Comparison of ENCODE assay signal across 17 cellular contexts in the genomic region with DNA sequence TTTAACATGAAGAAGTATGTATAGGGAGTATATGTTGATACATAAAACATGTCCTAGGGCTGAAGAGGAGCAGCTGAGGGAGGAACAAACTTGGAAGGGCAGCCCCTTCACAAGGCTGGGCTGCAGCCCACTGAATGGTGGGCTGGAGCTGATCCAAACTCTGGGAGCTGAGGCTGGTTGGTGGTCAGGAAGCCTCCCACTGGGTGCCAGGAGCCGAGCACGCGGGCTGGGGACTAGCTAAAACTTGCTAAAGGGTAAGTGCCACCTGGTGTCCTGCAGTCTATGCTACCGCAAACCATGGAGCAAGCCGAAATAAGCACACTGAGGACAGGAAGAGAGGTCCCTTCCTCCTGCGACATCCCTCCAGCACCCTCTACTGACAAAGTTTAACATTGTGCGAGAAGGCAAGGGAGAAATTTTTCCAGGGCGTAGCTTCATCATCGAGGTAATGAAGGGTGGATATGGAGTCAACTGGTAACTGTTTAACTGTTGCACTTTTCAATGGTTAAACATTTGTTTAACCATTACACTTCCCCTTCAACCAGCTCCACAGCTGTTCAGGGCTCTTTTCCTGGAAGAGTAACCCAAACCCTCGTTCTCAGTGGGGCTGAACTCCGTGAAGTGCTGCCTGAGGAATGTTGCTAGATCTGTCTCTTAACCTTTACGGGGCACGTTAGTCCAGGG. TPM values are rescaled to one million over a fixed set of nuclear protein-coding genes. Genes with fewer than 3 reads are reported as not detected.
DNase-seq lines count a peak whose midpoint lies in the region; ATAC-seq, FAIRE-seq and TF ChIP-seq lines count a peak whose summit lies in the region.
"Had no signal": no experiment of that assay in that cellular context is flagged by ENCODE, and none has a peak within 500 bp of the region (broad histone marks: within the 10 kb centered on the region; RNA-seq: fewer than 3 reads in every experiment).

No MANE protein-coding gene starts in this region.

- no peaks in the 10 kb centered on the region for H4K20me1 ChIP-seq in GM23338 (replicated peaks; ENCODE audit: insufficient read depth)

- H3K27ac Mint-ChIP-seq in GM23338 = no peak overlapping the region
- H3K27ac Mint-ChIP-seq: activated naive CD4-positive, alpha-beta T cell treated with anti-CD3 and anti-CD28 coated beads, Interleukin-2, amount 50 U/mL, for 24 hours; brain had no signal

- in situ Hi-C loops in ACHN (cut with HindIII; ENCODE audit: low pct_ligation_motif_present, low pct_unique_long_range_greater_than_20kb, low sequenced_read_pairs) = no loop called here

- H3K27me3 ChIP-seq in GM23338 (ENCODE audit: insufficient read depth) (no peaks in the 10 kb centered on the region), Peyer's patch (no peaks in the 10 kb centered on the region), kidney epithelial cell (ENCODE audit: control insufficient read depth, insufficient read depth, low read length) (no peaks in the 10 kb centered on the region), breast epithelium (no peaks in the 10 kb centered on the region)
- H3K27me3 ChIP-seq: ovary had no signal

- intact Hi-C loops in breast epithelium (cut with DNase I; ENCODE audit: low total_unique reads) = loop anchor here (5.0 kb wide), 1 partner anchor 916 kb away; no protein-coding TSS in a partner anchor

- no peaks in the 10 kb centered on the region for H3K9me3 Mint-ChIP-seq in GM23338
- H3K9me3 Mint-ChIP-seq: activated naive CD4-positive, alpha-beta T cell treated with anti-CD3 and anti-CD28 coated beads, Interleukin-2, amount 50 U/mL, for 24 hours had no signal

- ATAC-seq in GM23338 = peak; percentile 66

- TF ChIP-seq POLR2A in Peyer's patch (IDR thresholded peaks at IDR 0.05) (no peak), breast epithelium (IDR thresholded peaks at IDR 0.05) (no peak)

- no peak overlapping the region for H3K4me3 Mint-ChIP-seq in GM23338
- H3K4me3 Mint-ChIP-seq: activated naive CD4-positive, alpha-beta T cell treated with anti-CD3 and anti-CD28 coated beads, Interleukin-2, amount 50 U/mL, for 24 hours; brain had no signal

- FAIRE-seq in HTR-8/SVneo (lab: Jason Lieb, UNC) = no peak
- FAIRE-seq: islet of Langerhans had no signal

- no peaks in the 10 kb centered on the region for H3K79me2 ChIP-seq in GM23338 (replicated peaks; ENCODE audit: insufficient read depth)

- H3K9me2 ChIP-seq in GM23338 (ENCODE audit: insufficient read depth) = no peaks in the 10 kb centered on the region

- H3K4me1 ChIP-seq in GM23338 (ENCODE audit: insufficient read depth) (no peaks in the 10 kb centered on the region), Peyer's patch (peaks cover 0 to 10% (median 2%) of the 10 kb centered on the region in 4 donors), breast epithelium (no peaks in the 10 kb centered on the region)

- H3K36me3 ChIP-seq in GM23338 (ENCODE audit: insufficient read depth) (no peaks in the 10 kb centered on the region), Peyer's patch (no peaks in the 10 kb centered on the region), kidney epithelial cell (ENCODE audit: control insufficient read depth, insufficient read depth, low read length) (no peaks in the 10 kb centered on the region), breast epithelium (no peaks in the 10 kb centered on the region)
- H3K36me3 ChIP-seq: ovary had no signal

- DNase-seq in ACHN = peak; percentile 40
- DNase-seq in GM23338 (ENCODE audit: low spot score) = peak; percentile 68
- DNase-seq in Peyer's patch = no peak
- no peak for DNase-seq in kidney epithelial cell (ENCODE audit: low read depth)
- no peak for DNase-seq in AG20443 (ENCODE audit: low spot score)
- DNase-seq in HTR-8/SVneo (ENCODE audit: insufficient read length, low spot score) = no peak
- DNase-seq in ecto neural progenitor cell (ENCODE audit: low spot score) = no peak
- DNase-seq in breast epithelium (ENCODE audit: low spot score in 2 of 2) = no peak
- DNase-seq: effector CD4-positive, alpha-beta T cell; foreskin melanocyte; NCI-H2171; ovary; stimulated activated CD4-positive, alpha-beta T cell treated with anti-CD3 and anti-CD28 coated beads, Interleukin-12 subunit alpha, Interleukin-12 subunit beta, amount 100 ng/mL, for 4 hours had no signal

- no peaks in the 10 kb centered on the region for H3K27me3 Mint-ChIP-seq in GM23338 (ENCODE audit: insufficient read depth, low read depth, poor library complexity)
- H3K27me3 Mint-ChIP-seq: activated naive CD4-positive, alpha-beta T cell treated with anti-CD3 and anti-CD28 coated beads, Interleukin-2, amount 50 U/mL, for 24 hours had no signal

- H3K36me3 Mint-ChIP-seq in GM23338 (ENCODE audit: low read depth) = no peaks in the 10 kb centered on the region
- H3K36me3 Mint-ChIP-seq: activated naive CD4-positive, alpha-beta T cell treated with anti-CD3 and anti-CD28 coated beads, Interleukin-2, amount 50 U/mL, for 24 hours had no signal

- no peak overlapping the region for H2AFZ ChIP-seq in GM23338

- H3K27ac ChIP-seq in GM23338 (ENCODE audit: low read depth) = no peak overlapping the region
- H3K27ac ChIP-seq in Peyer's patch = peak overlapping the region in 3 of 4 donors; percentile 38 to 87 (median 76)
- H3K27ac ChIP-seq in breast epithelium = no peak overlapping the region
- H3K27ac ChIP-seq: ovary, VCaP had no signal

- H3K4me1 Mint-ChIP-seq in GM23338 = peaks cover 5% of the 10 kb centered on the region; the same call in 2 of the 3 replicates
- H3K4me1 Mint-ChIP-seq: activated naive CD4-positive, alpha-beta T cell treated with anti-CD3 and anti-CD28 coated beads, Interleukin-2, amount 50 U/mL, for 24 hours had no signal

- no peaks in the 10 kb centered on the region for H3F3A ChIP-seq in GM23338 (replicated peaks; ENCODE audit: low read depth)

- H3K4me3 ChIP-seq in GM23338 (no peak overlapping the region), Peyer's patch (peak overlapping the region in 1 of 4 donors; percentile 23), kidney epithelial cell (ENCODE audit: low read depth, low read length) (no peak overlapping the region), breast epithelium (no peak overlapping the region)
- H3K4me3 ChIP-seq: ovary had no signal

- H3K4me2 ChIP-seq in GM23338 = no peak overlapping the region

- TF ChIP-seq CTCF in GM23338 (conservative IDR thresholded peaks at IDR 0.05; ENCODE audit: low read depth in 2 of 2) (peak; percentile 64 to 79), Peyer's patch (IDR thresholded peaks at IDR 0.05) (peak in 3 of 6 experiments; percentile 58 to 65 (median 65)), kidney epithelial cell (IDR thresholded peaks at IDR 0.05; ENCODE audit: insufficient read depth, low read length, poor library complexity, severe bottlenecking) (peak; percentile 47), breast epithelium (IDR thresholded peaks at IDR 0.05) (no peak)

- no peaks in the 10 kb centered on the region for H3K9me3 ChIP-seq in Peyer's patch
- H3K9me3 ChIP-seq in breast epithelium = no peaks in the 10 kb centered on the region
- H3K9me3 ChIP-seq: ovary had no signal

TF ChIP-seq in GM23338, 12 proteins besides CTCF, POLR2A, EP300 and RAD21 (continues in another document):
- no peak for TF ChIP-seq JUNB (IDR thresholded peaks at IDR 0.05; ENCODE audit: unreplicated experiment)
- TF ChIP-seq ETS1 (IDR thresholded peaks at IDR 0.05) = no peak
- no peak for TF ChIP-seq ZNF331 (CRISPR knock-in tag; IDR thresholded peaks at IDR 0.05; ENCODE audit: low read depth)
- TF ChIP-seq STAT1 (IDR thresholded peaks at IDR 0.05; ENCODE audit: unreplicated experiment) = no peak
- TF ChIP-seq EZH2phosphoT487 (IDR thresholded peaks at IDR 0.05; ENCODE audit: unreplicated experiment) = no peak
- TF ChIP-seq NANOG (IDR thresholded peaks at IDR 0.05; ENCODE audit: borderline replicate concordance) = no peak
- TF ChIP-seq ZNF114 (CRISPR knock-in tag; IDR thresholded peaks at IDR 0.05) = no peak
- no peak for TF ChIP-seq POLR2AphosphoS5 (IDR thresholded peaks at IDR 0.05; ENCODE audit: low read depth)
- TF ChIP-seq CREB1 (CRISPR knock-in tag; IDR thresholded peaks at IDR 0.05; ENCODE audit: low read depth) = no peak

RNA-seq across cellular contexts. Expression of gene EGLN3, which starts 42.2 kb away (rescaled TPM):
- total RNA-seq in GM23338 (2014; rRNA removed; shearing (Covaris generic)) = 42.9 and 44.4 TPM in 2 replicates
- 26.0 and 26.8 TPM in 2 replicates for polyA plus RNA-seq in GM23338 (2016; fragmentation: Nextera tagmentation; extraction: Ambion mirVana)
- total RNA-seq in Peyer's patch (10 to 100 TPM; 14.0 to 82.9 (median 56.2) TPM), kidney epithelial cell (1.6 TPM in 2 replicates), breast epithelium (10 to 100 TPM in 2 of 3 donors, 1 to 10 TPM in 1; 3.2 to 16.4 (median 13.9) TPM)

Comparison
In these comparisons a context has a peak if more than half of its experiments do, and no peak if none do; other contexts are left out.
1. DNase-seq: peak in ACHN (single experiment) and GM23338 (single experiment); none in Peyer's patch (0 of 3), kidney epithelial cell (single experiment), AG20443 (single experiment), HTR-8/SVneo (single experiment), ecto neural progenitor cell (single experiment) and breast epithelium (0 of 2).
2. H3K27ac ChIP-seq: peak in Peyer's patch (3 of 4); none in GM23338 (single experiment) and breast epithelium (0 of 2).
3. CTCF ChIP-seq: peak in GM23338 (2 of 2) and kidney epithelial cell (single experiment); none in breast epithelium (0 of 3).